Comparison of ENCODE assay signal across 8 cellular contexts in genomic region chr13:20136781-20137703, GRCh38. TPM values are rescaled to one million over a fixed set of nuclear protein-coding genes. Genes with fewer than 3 reads are reported as not detected.
A peak's percentile ranks its signal among the peaks of the same experiment; 100 is the strongest.
DNase-seq lines count a peak whose midpoint lies in the region; ATAC-seq and TF ChIP-seq lines count a peak whose summit lies in the region.

No MANE protein-coding gene starts in this region.

- H3K27me3 Mint-ChIP-seq in CD14-positive monocyte (ENCODE audit: low read depth in 3 of 3), result peaks cover 39 to 55% (median 49%) of the 10 kb centered on the region in 3 donors
- peaks cover 62% of the 10 kb centered on the region for H3K27me3 Mint-ChIP-seq in activated T-cell treated with anti-CD3 and anti-CD28 coated beads, Interleukin-2, amount 50 U/mL, for 24 hours

- peak; percentile 26 for TF ChIP-seq CTCF in CD14-positive monocyte (IDR thresholded peaks at IDR 0.05)
- no peak for TF ChIP-seq CTCF in lower leg skin (IDR thresholded peaks at IDR 0.05)

- no peak overlapping the region for H3K27ac Mint-ChIP-seq in CD14-positive monocyte
- H3K27ac Mint-ChIP-seq in activated T-cell treated with anti-CD3 and anti-CD28 coated beads, Interleukin-2, amount 50 U/mL, for 24 hours, result no peak overlapping the region

- peaks cover 0 to 2% of the 10 kb centered on the region in 2 donors for H3K36me3 Mint-ChIP-seq in CD14-positive monocyte
- H3K36me3 Mint-ChIP-seq in activated T-cell treated with anti-CD3 and anti-CD28 coated beads, Interleukin-2, amount 50 U/mL, for 24 hours (ENCODE audit: low read depth), result no peaks in the 10 kb centered on the region

- 17 to 24% methylated on average over 49 to 54 of the region's 56 CpGs for WGBS in lower leg skin, 2 donors

- no peak overlapping the region for H3K4me3 ChIP-seq in lower leg skin (ENCODE audit: low read depth, poor library complexity, severe bottlenecking)

- no peak for TF ChIP-seq POLR2A in lower leg skin (IDR thresholded peaks at IDR 0.05)

- peak; percentile 61 for ATAC-seq in HG02885 (IDR thresholded peaks at IDR 0.05; ENCODE audit: poor library complexity, unreplicated experiment)

- H3K4me1 Mint-ChIP-seq in CD14-positive monocyte, result peaks cover 9% of the 10 kb centered on the region
- H3K4me1 Mint-ChIP-seq in activated T-cell treated with anti-CD3 and anti-CD28 coated beads, Interleukin-2, amount 50 U/mL, for 24 hours (ENCODE audit: low read depth), result peaks cover 8% of the 10 kb centered on the region

- DNase-seq in CD14-positive monocyte (ENCODE audit: low spot score), result no peak
- DNase-seq in activated T-cell treated with anti-CD3 and anti-CD28 coated beads, Interleukin-2, amount 50 U/mL, for 24 hours, result peak; percentile 65
- peak; percentile 52 for DNase-seq in kidney tubule cell (ENCODE audit: low spot score)
- DNase-seq in retina, result no peak
- DNase-seq in NCI-H69 (lab: John Stamatoyannopoulos, UW), result no peak
- no peak for DNase-seq in lower leg skin (ENCODE audit: low spot score in 2 of 2)
- DNase-seq in NCI-H226, result no peak

- intact Hi-C loops in CD14-positive monocyte (cut with micrococcal nuclease), result no loop called here
- intact Hi-C loops in lower leg skin (cut with DNase I; ENCODE audit: low total_unique reads), result no loop called here

- H3K4me3 Mint-ChIP-seq in CD14-positive monocyte, result peak overlapping the region in 1 of 2 donors; percentile 72
- no peak overlapping the region for H3K4me3 Mint-ChIP-seq in activated T-cell treated with anti-CD3 and anti-CD28 coated beads, Interleukin-2, amount 50 U/mL, for 24 hours

- H3K9me3 Mint-ChIP-seq in CD14-positive monocyte, result peaks cover 0 to 5% (median 0%) of the 10 kb centered on the region in 7 donors
- no peaks in the 10 kb centered on the region for H3K9me3 Mint-ChIP-seq in activated T-cell treated with anti-CD3 and anti-CD28 coated beads, Interleukin-2, amount 50 U/mL, for 24 hours

RNA-seq across cellular contexts. Expression of gene GJA3, which starts 23.8 kb away (rescaled TPM):
- polyA plus RNA-seq in CD14-positive monocyte, result not detected
- total RNA-seq in lower leg skin, result under 1 TPM in 3 of 4 donors, not detected in 1; 0.04 to 0.52 (median 0.32) TPM

RNA-seq across cellular contexts. Expression of gene GJB2, which starts 55.7 kb away (rescaled TPM):
- not detected for polyA plus RNA-seq in CD14-positive monocyte
- total RNA-seq in lower leg skin, result 100 to 1,000 TPM in 1 of 4 donors, 10 to 100 TPM in 3; 46.7 to 160 (median 63.0) TPM

Comparison
In these comparisons a context has a peak if more than half of its experiments do, and no peak if none do; other contexts are left out.
1. DNase-seq: peak in activated T-cell treated with anti-CD3 and anti-CD28 coated beads, Interleukin-2, amount 50 U/mL, for 24 hours (single experiment) and kidney tubule cell (single experiment); none in CD14-positive monocyte (single experiment), retina (single experiment), NCI-H69 (single experiment), lower leg skin (0 of 2) and NCI-H226 (single experiment).